In the genomic region with DNA sequence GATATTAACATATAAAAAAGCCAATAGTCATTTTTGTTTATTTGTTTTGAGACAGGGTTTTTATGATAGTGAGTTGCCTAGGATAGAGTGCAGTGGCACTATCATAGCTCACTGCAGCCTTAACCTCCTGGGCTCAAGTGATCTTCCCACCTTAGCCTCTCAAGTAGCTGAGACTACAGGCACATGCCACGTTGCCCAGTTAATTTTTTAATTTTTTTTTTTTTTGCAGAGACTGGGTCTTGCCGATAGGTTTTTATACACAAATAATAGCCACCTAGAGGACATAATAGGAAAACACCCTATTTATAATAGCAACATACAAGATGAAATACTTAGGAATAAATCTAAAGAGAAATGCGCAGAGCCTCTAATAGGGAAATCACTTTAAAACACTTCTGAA, we compare ENCODE assay signal across 8 cellular contexts. TPM values are rescaled to one million over a fixed set of nuclear protein-coding genes. Genes with fewer than 3 reads are reported as not detected.
DNase-seq lines count a peak whose midpoint lies in the region; ATAC-seq, FAIRE-seq and TF ChIP-seq lines count a peak whose summit lies in the region.

No MANE protein-coding gene starts in this region.

- DNase-seq in AG08395 (ENCODE audit: low spot score) (peak; percentile 33), H4 (ENCODE audit: low spot score) (peak; percentile 25), astrocyte (ENCODE audit: low read depth) (peak; percentile 42), kidney glomerular epithelial cell (lab: John Stamatoyannopoulos, UW) (peak; percentile 43)

- peaks cover 78% of the 10 kb centered on the region for H4K20me1 ChIP-seq in astrocyte (ENCODE audit: insufficient read depth, low read length)

- H3K4me1 ChIP-seq in astrocyte (ENCODE audit: insufficient read depth, low read length), result peaks cover 5% of the 10 kb centered on the region

- TF ChIP-seq CTCF in astrocyte (IDR thresholded peaks at IDR 0.05; ENCODE audit: insufficient read depth, low read depth, low read length), result peak; percentile 44

- H3K27ac ChIP-seq in astrocyte (ENCODE audit: low read depth, low read length), result no peak overlapping the region

- H2AFZ ChIP-seq in astrocyte (ENCODE audit: low read depth, low read length), result no peak overlapping the region

- H3K36me3 Mint-ChIP-seq in astrocyte (ENCODE audit: low read depth, unreplicated experiment), result no peaks in the 10 kb centered on the region

- no peak overlapping the region for H3K27ac Mint-ChIP-seq in astrocyte (ENCODE audit: unreplicated experiment)

- H3K4me3 ChIP-seq in astrocyte (ENCODE audit: insufficient read depth, low read depth, low read length), result no peak overlapping the region

- H3K4me2 ChIP-seq in astrocyte (ENCODE audit: low read length), result no peak overlapping the region

- no peak overlapping the region for H3K9ac ChIP-seq in astrocyte (ENCODE audit: low read length)

- peaks cover 34% of the 10 kb centered on the region for H3K36me3 ChIP-seq in astrocyte (ENCODE audit: insufficient read depth, low read length)

- H3K4me1 Mint-ChIP-seq in astrocyte (ENCODE audit: low read depth, unreplicated experiment), result peaks cover 14% of the 10 kb centered on the region

- H3K79me2 ChIP-seq in astrocyte (ENCODE audit: insufficient read depth, low read length), result peaks cover 89% of the 10 kb centered on the region

- no peaks in the 10 kb centered on the region for H3K9me3 Mint-ChIP-seq in astrocyte (ENCODE audit: unreplicated experiment)

- no peak for FAIRE-seq in astrocyte (lab: Jason Lieb, UNC)

- no peaks in the 10 kb centered on the region for H3K9me3 ChIP-seq in astrocyte (ENCODE audit: insufficient read depth, low read depth, low read length)

- H3K27me3 ChIP-seq in astrocyte (ENCODE audit: insufficient read depth, low read length), result no peaks in the 10 kb centered on the region

- no peaks in the 10 kb centered on the region for H3K27me3 Mint-ChIP-seq in astrocyte (ENCODE audit: low read depth, unreplicated experiment)

- ATAC-seq in HG03097 (IDR thresholded peaks at IDR 0.05; ENCODE audit: low FRiP score, unreplicated experiment), result no peak
- ATAC-seq in GM18870 (IDR thresholded peaks at IDR 0.05; ENCODE audit: unreplicated experiment), result no peak
- ATAC-seq in HG02588 (IDR thresholded peaks at IDR 0.05; ENCODE audit: unreplicated experiment), result no peak
- no peak for ATAC-seq in HG03442 (IDR thresholded peaks at IDR 0.05; ENCODE audit: unreplicated experiment)

- no peak overlapping the region for H3K4me3 Mint-ChIP-seq in astrocyte (ENCODE audit: unreplicated experiment)

RNA-seq across cellular contexts. Expression of a gene that starts 13.3 kb away (rescaled TPM):
- 39.1 and 40.0 TPM in 2 replicates for total RNA-seq in H4 (2014; rRNA removed; shearing (Covaris generic))
- total RNA-seq in astrocyte, result 131 and 133 TPM in 2 replicates
